In genomic region chr1:23979387-23980005, GRCh38 we compare ENCODE assay signal across 8 cellular contexts. TPM values are rescaled to one million over a fixed set of nuclear protein-coding genes. Genes with fewer than 3 reads are reported as not detected.
A peak's percentile ranks its signal among the peaks of the same experiment; 100 is the strongest.
DNase-seq lines count a peak whose midpoint lies in the region; ATAC-seq, FAIRE-seq and TF ChIP-seq lines count a peak whose summit lies in the region.

No MANE protein-coding gene starts in this region.

- H3K9ac ChIP-seq in PC-3 (ENCODE audit: low read length) = peak overlapping the region; percentile 100
- peak overlapping the region; percentile 97 for H3K9ac ChIP-seq in parathyroid adenoma

- H3K9me2 ChIP-seq in PC-3 (replicated peaks; ENCODE audit: low read length) = no peaks in the 10 kb centered on the region

- H3K9me3 ChIP-seq in PC-3 (ENCODE audit: low read length) (no peaks in the 10 kb centered on the region), esophagus (ENCODE audit: control insufficient read depth in 2 of 2, insufficient read depth in 1 of 2, low read depth in 1 of 2, low read length in 1 of 2) (no peaks in the 10 kb centered on the region), parathyroid adenoma (ENCODE audit: control insufficient read depth, low read length) (no peaks in the 10 kb centered on the region)

- H3K4me1 ChIP-seq in PC-3 (ENCODE audit: insufficient read depth, low read length) (peaks cover 26% of the 10 kb centered on the region), esophagus (ENCODE audit: control insufficient read depth in 2 of 2, insufficient read depth in 2 of 2, low read length in 1 of 2) (peaks cover 2% of the 10 kb centered on the region in 2 donors), parathyroid adenoma (peaks cover 3% of the 10 kb centered on the region)

- peaks cover 51% of the 10 kb centered on the region for H4K20me1 ChIP-seq in PC-3 (ENCODE audit: low read length)

- H3K27me3 ChIP-seq in PC-3 (ENCODE audit: low read length) (no peaks in the 10 kb centered on the region), esophagus (ENCODE audit: control insufficient read depth in 1 of 2, insufficient read depth in 2 of 2, low read length in 2 of 2) (no peaks in the 10 kb centered on the region), parathyroid adenoma (ENCODE audit: control insufficient read depth, insufficient read depth, low read length) (no peaks in the 10 kb centered on the region)

- POLR2A ChIA-PET in PC-3 (lab: Charles Lee; ENCODE audit: unreplicated experiment) = interaction anchor here (0.6 kb wide), 3 partner anchors 10 to 172 kb away, joined by 3 to 6 read pairs (median 4); no protein-coding TSS in a partner anchor

- ATAC-seq in PC-3 (no peak), HG03442 (IDR thresholded peaks at IDR 0.05; ENCODE audit: unreplicated experiment) (no peak), HG03439 (IDR thresholded peaks at IDR 0.05; ENCODE audit: unreplicated experiment) (no peak)

- H3F3A ChIP-seq in PC-3 (ENCODE audit: low read length, unreplicated experiment) = no peaks in the 10 kb centered on the region

- TF ChIP-seq CTCF in PC-3 (conservative IDR thresholded peaks at IDR 0.05; ENCODE audit: low read depth, low read length) = no peak
- TF ChIP-seq CTCF in parathyroid adenoma (IDR thresholded peaks at IDR 0.05) = no peak

- peaks cover 57% of the 10 kb centered on the region for H3K79me2 ChIP-seq in PC-3 (ENCODE audit: low read length)
- peaks cover 21% of the 10 kb centered on the region for H3K79me2 ChIP-seq in parathyroid adenoma

- H2AFZ ChIP-seq in PC-3 (ENCODE audit: low read length) = peak overlapping the region; percentile 68; the same call in 1 of the 2 replicates
- H2AFZ ChIP-seq in parathyroid adenoma = peak overlapping the region; percentile 87

- H3K36me3 ChIP-seq in PC-3 (ENCODE audit: low read depth, low read length) = peaks cover 43% of the 10 kb centered on the region
- no peaks in the 10 kb centered on the region for H3K36me3 ChIP-seq in esophagus (ENCODE audit: control insufficient read depth in 2 of 2, insufficient read depth in 2 of 2, low read length in 1 of 2)
- no peaks in the 10 kb centered on the region for H3K36me3 ChIP-seq in parathyroid adenoma (ENCODE audit: control insufficient read depth, insufficient read depth, low read length)

- WGBS in esophagus, 2 donors = 0 to 1% methylated on average over 29 of the region's 29 CpGs

- intact Hi-C loops in PC-3 (cut with micrococcal nuclease) = loop anchor here (1.0 kb wide), 1 partner anchor 39 kb away; no protein-coding TSS in a partner anchor

- FAIRE-seq in GM12891 (lab: Jason Lieb, UNC) = peak; percentile 28

- no peak for TF ChIP-seq POLR2A in GM12891 (IDR thresholded peaks at IDR 0.05; ENCODE audit: low read depth, low read length)

- CTCF ChIA-PET in PC-3 (lab: Charles Lee) = interaction anchor here (0.6 kb wide), 2 partner anchors 20 to 92 kb away, joined by 3 to 4 read pairs; no protein-coding TSS in a partner anchor

- DNase-seq in GM12891 (ENCODE audit: insufficient read length, low spot score) (no peak), PC-3 (no peak), T1000 (lab: John Stamatoyannopoulos, UW) (no peak), mesenteric fat pad (ENCODE audit: low spot score) (no peak)

- H3K4me2 ChIP-seq in PC-3 (ENCODE audit: low read length) (peak overlapping the region; percentile 96), parathyroid adenoma (ENCODE audit: low read length) (peak overlapping the region; percentile 82)

- H3K27ac ChIP-seq in PC-3 (ENCODE audit: low read length) (peak overlapping the region; percentile 81), esophagus (ENCODE audit: low read depth in 2 of 2, low read length in 1 of 2) (peak overlapping the region; percentile 94 to 99), parathyroid adenoma (peak overlapping the region; percentile 94)

- H3K4me3 ChIP-seq in PC-3 (ENCODE audit: low read length) = peak overlapping the region; percentile 94
- H3K4me3 ChIP-seq in esophagus (ENCODE audit: low read depth in 1 of 2, low read length in 2 of 2) = peak overlapping the region; percentile 93 to 99
- H3K4me3 ChIP-seq in parathyroid adenoma (ENCODE audit: low read depth, low read length) = peak overlapping the region; percentile 85

- TSS peak; percentile 40 for BruUV-seq in PC-3 (replicated peaks; lab: Mats Ljungman, UMichigan)

TF ChIP-seq in GM12891, 5 proteins besides CTCF, POLR2A, EP300 and RAD21:
- TF ChIP-seq PAX5 (IDR thresholded peaks at IDR 0.05; ENCODE audit: insufficient read depth, low read length, severe bottlenecking) (no peak), POU2F2 (IDR thresholded peaks at IDR 0.05; ENCODE audit: low read depth, low read length) (no peak), POLR2AphosphoS5 (IDR thresholded peaks at IDR 0.05; ENCODE audit: low read depth, low read length) (no peak)

RNA-seq across cellular contexts. Expression of gene SRSF10, which starts 0.6 kb away (rescaled TPM):
- 132 TPM for polyA plus RNA-seq in GM12891 (2012; ENCODE audit: low read depth, missing spikeins)
- 109 and 121 TPM in 2 replicates for total RNA-seq in PC-3 (2014; rRNA removed)
- polyA plus RNA-seq in esophagus = 10 to 100 TPM; 42.3 to 57.9 TPM
- 85.4 TPM for total RNA-seq in mesenteric fat pad

RNA-seq across cellular contexts. Expression of gene PNRC2, which starts 19.9 kb away (rescaled TPM):
- polyA plus RNA-seq in GM12891 (2012; ENCODE audit: low read depth, missing spikeins) = 101 TPM
- total RNA-seq in PC-3 (2014; rRNA removed) (36.3 and 45.6 TPM in 2 replicates), mesenteric fat pad (94.5 TPM)
- 10 to 100 TPM; 54.2 to 69.1 TPM for polyA plus RNA-seq in esophagus
